Comparison of ENCODE assay signal across 8 cellular contexts in the genomic region with DNA sequence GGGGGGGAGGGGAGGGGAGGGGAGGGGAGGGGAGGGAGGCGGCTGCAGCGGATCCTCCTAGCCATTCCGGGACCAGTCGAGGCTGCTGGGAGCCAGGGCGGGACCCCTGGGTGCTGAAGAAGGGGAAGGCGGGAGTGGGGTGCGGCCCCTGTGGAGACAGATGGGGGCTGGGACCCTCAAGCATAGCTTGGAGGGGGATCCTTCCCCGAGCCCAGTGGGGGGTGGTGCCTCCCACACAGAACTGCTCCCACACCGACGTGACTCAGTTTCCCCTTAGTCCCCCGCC. TPM values are rescaled to one million over a fixed set of nuclear protein-coding genes. Genes with fewer than 3 reads are reported as not detected.
DNase-seq lines count a peak whose midpoint lies in the region; ATAC-seq, FAIRE-seq and TF ChIP-seq lines count a peak whose summit lies in the region.

No MANE protein-coding gene starts in this region.

- peak overlapping the region; percentile 75 for H3K4me3 ChIP-seq in BE2C (ENCODE audit: low read depth, low read length)
- peak overlapping the region; percentile 72 for H3K4me3 ChIP-seq in LNCaP clone FGC (ENCODE audit: low read depth, low read length)
- H3K4me3 ChIP-seq in ectodermal cell (ENCODE audit: insufficient read depth, low read depth, low read length), result peak overlapping the region; percentile 86

- no peak for ATAC-seq in HG03342 (IDR thresholded peaks at IDR 0.05; ENCODE audit: unreplicated experiment)

- H3K36me3 ChIP-seq in BE2C, result peaks cover 7% of the 10 kb centered on the region
- H3K36me3 ChIP-seq in ectodermal cell (ENCODE audit: control insufficient read depth, insufficient read depth, low read length), result peaks cover 14% of the 10 kb centered on the region

- H3K27me3 ChIP-seq in BE2C (no peaks in the 10 kb centered on the region), ectodermal cell (ENCODE audit: control insufficient read depth, insufficient read depth, low read length, poor library complexity, severe bottlenecking) (peaks cover 22% of the 10 kb centered on the region)

- in situ Hi-C loops in G401 (cut with HindIII; ENCODE audit: low sequenced_read_pairs), result no loop called here

- H3K4me1 ChIP-seq in BE2C, result peaks cover 41% of the 10 kb centered on the region
- H3K4me1 ChIP-seq in ectodermal cell (ENCODE audit: control insufficient read depth, insufficient read depth, low read length), result peaks cover 31% of the 10 kb centered on the region

- H3K27ac ChIP-seq in ectodermal cell (ENCODE audit: insufficient read depth, low read depth, low read length, poor library complexity, severe bottlenecking), result peak overlapping the region; percentile 89

- TF ChIP-seq CTCF in BE2C (IDR thresholded peaks at IDR 0.05; ENCODE audit: low read depth, low read length), result no peak
- TF ChIP-seq CTCF in LNCaP clone FGC (IDR thresholded peaks at IDR 0.05; ENCODE audit: control insufficient read depth, extremely low read depth, insufficient read depth), result no peak
- TF ChIP-seq CTCF in neural crest cell (conservative IDR thresholded peaks at IDR 0.05), result no peak

- no peaks in the 10 kb centered on the region for H3K9me3 Mint-ChIP-seq in neural crest cell

- peaks cover 47% of the 10 kb centered on the region for H3K4me1 Mint-ChIP-seq in neural crest cell

- 0 to 1% methylated on average over 11 of the region's 11 CpGs for WGBS in ectodermal cell, 2 experiments

- H3K9me3 ChIP-seq in BE2C (no peaks in the 10 kb centered on the region), ectodermal cell (ENCODE audit: control insufficient read depth, low read length) (no peaks in the 10 kb centered on the region)

- FAIRE-seq in HTR-8/SVneo (lab: Jason Lieb, UNC), result no peak

- H3K27ac Mint-ChIP-seq in neural crest cell (ENCODE audit: unreplicated experiment), result no peak overlapping the region

- H3K4me3 Mint-ChIP-seq in neural crest cell, result peak overlapping the region; percentile 91

- no peaks in the 10 kb centered on the region for H3K36me3 Mint-ChIP-seq in neural crest cell (ENCODE audit: low read depth)

- DNase-seq in BE2C (no peak), LNCaP clone FGC (ENCODE audit: low read depth) (no peak), neural crest cell (ENCODE audit: low read depth, low spot score) (no peak), midbrain (lab: John Stamatoyannopoulos, UW) (no peak), HTR-8/SVneo (ENCODE audit: insufficient read length, low spot score) (no peak), G401 (ENCODE audit: low spot score) (no peak)

- peaks cover 24% of the 10 kb centered on the region for H3K27me3 Mint-ChIP-seq in neural crest cell (ENCODE audit: low read depth)

RNA-seq across cellular contexts. Expression of a gene that starts 0.5 kb away (rescaled TPM):
- polyA plus RNA-seq in BE2C (2012; ENCODE audit: insufficient read depth, insufficient read length, low read depth), result 84.1 TPM
- 367 TPM for polyA plus RNA-seq in ectodermal cell (2013, experiment 1 of 4)
- polyA plus RNA-seq in ectodermal cell (2013, experiment 2 of 4), result 396 TPM
- 299 TPM for polyA plus RNA-seq in ectodermal cell (2013, experiment 3 of 4)
- polyA plus RNA-seq in ectodermal cell (2013, experiment 4 of 4), result 330 TPM
- total RNA-seq in neural crest cell, result 129 and 147 TPM in 2 replicates
- 297 and 299 TPM in 2 replicates for total RNA-seq in G401 (2014; rRNA removed; shearing (Covaris generic))

RNA-seq across cellular contexts. Expression of a gene that starts 12.7 kb away (rescaled TPM):
- 33.9 TPM for polyA plus RNA-seq in BE2C (2012; ENCODE audit: insufficient read depth, insufficient read length, low read depth)
- polyA plus RNA-seq in ectodermal cell (2013, experiment 1 of 4), result 6.6 TPM
- polyA plus RNA-seq in ectodermal cell (2013, experiment 2 of 4), result 6.8 TPM
- 3.3 TPM for polyA plus RNA-seq in ectodermal cell (2013, experiment 3 of 4)
- 3.6 TPM for polyA plus RNA-seq in ectodermal cell (2013, experiment 4 of 4)
- total RNA-seq in neural crest cell, result 10.5 and 11.4 TPM in 2 replicates
- total RNA-seq in G401 (2014; rRNA removed; shearing (Covaris generic)), result 0.85 and 6.3 TPM in 2 replicates

RNA-seq across cellular contexts. Expression of a gene that starts 19.8 kb away (rescaled TPM):
- polyA plus RNA-seq in BE2C (2012; ENCODE audit: insufficient read depth, insufficient read length, low read depth), result 914 TPM
- 104 TPM for polyA plus RNA-seq in ectodermal cell (2013, experiment 1 of 4)
- 98.4 TPM for polyA plus RNA-seq in ectodermal cell (2013, experiment 2 of 4)
- 70.5 TPM for polyA plus RNA-seq in ectodermal cell (2013, experiment 3 of 4)
- polyA plus RNA-seq in ectodermal cell (2013, experiment 4 of 4), result 81.7 TPM
- 125 and 130 TPM in 2 replicates for total RNA-seq in neural crest cell
- total RNA-seq in G401 (2014; rRNA removed; shearing (Covaris generic)), result 96.6 and 166 TPM in 2 replicates

RNA-seq across cellular contexts. Expression of a gene that starts 23.5 kb away (rescaled TPM):
- polyA plus RNA-seq in BE2C (2012; ENCODE audit: insufficient read depth, insufficient read length, low read depth), result 454 TPM
- 451 TPM for polyA plus RNA-seq in ectodermal cell (2013, experiment 1 of 4)
- polyA plus RNA-seq in ectodermal cell (2013, experiment 2 of 4), result 443 TPM
- polyA plus RNA-seq in ectodermal cell (2013, experiment 3 of 4), result 312 TPM
- 341 TPM for polyA plus RNA-seq in ectodermal cell (2013, experiment 4 of 4)
- total RNA-seq in neural crest cell, result 387 and 410 TPM in 2 replicates
- total RNA-seq in G401 (2014; rRNA removed; shearing (Covaris generic)), result 295 and 370 TPM in 2 replicates

RNA-seq across cellular contexts. Expression of a gene that starts 50.3 kb away (rescaled TPM):
- 84.9 TPM for polyA plus RNA-seq in BE2C (2012; ENCODE audit: insufficient read depth, insufficient read length, low read depth)
- polyA plus RNA-seq in ectodermal cell (2013, experiment 1 of 4), result 16.6 TPM
- polyA plus RNA-seq in ectodermal cell (2013, experiment 2 of 4), result 13.0 TPM
- polyA plus RNA-seq in ectodermal cell (2013, experiment 3 of 4), result 13.3 TPM
- polyA plus RNA-seq in ectodermal cell (2013, experiment 4 of 4), result 16.5 TPM
- total RNA-seq in neural crest cell, result 16.1 and 19.0 TPM in 2 replicates
- 19.5 and 30.8 TPM in 2 replicates for total RNA-seq in G401 (2014; rRNA removed; shearing (Covaris generic))
